ENCODE assay signal across 8 cellular contexts in the genomic region with DNA sequence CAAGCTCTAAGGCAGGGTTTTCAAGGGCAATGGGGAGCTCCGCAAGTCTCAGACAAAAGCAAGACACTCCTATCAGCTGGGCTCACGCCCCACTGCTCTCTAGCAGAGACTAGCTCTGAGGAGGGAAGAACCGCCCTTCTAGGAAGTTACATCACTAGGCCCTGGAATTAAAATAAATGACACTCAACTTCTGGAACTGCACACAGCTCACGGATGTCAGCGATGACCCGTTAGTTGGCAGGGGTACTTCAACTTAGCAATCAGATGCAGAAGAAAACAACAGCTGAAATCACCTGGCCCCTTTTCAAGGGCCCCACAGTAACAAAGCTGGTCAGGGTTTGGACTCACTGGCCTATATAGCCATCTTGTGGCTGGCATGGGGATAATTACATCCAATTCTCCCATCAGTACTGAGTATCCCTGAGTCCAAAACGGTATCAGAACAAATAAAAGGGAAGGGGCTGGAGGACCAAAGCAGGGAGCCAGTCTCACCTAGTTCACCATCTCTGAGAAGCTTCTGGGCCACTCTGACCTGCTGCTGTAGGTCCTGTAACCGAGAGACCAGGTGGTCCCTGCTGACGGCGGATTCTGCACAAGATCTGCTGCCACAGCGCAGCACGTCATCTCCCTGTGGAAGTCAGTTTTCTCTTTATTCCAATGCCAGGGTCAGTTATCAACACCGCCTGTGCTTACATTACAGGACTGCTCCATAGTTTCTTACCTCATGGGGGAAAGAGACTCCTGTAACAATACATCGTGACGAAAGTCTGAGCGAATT. TPM values are rescaled to one million over a fixed set of nuclear protein-coding genes. Genes with fewer than 3 reads are reported as not detected.
DNase-seq lines count a peak whose midpoint lies in the region; ATAC-seq, FAIRE-seq and TF ChIP-seq lines count a peak whose summit lies in the region.

No MANE protein-coding gene starts in this region.

- FAIRE-seq in small intestine (lab: Jason Lieb, UNC) (no peak), H54 (lab: Jason Lieb, UNC) (no peak)

- 61 to 67% methylated on average over 15 to 16 of the region's 16 CpGs for WGBS in body of pancreas, 2 donors
- 60 to 73% (median 71%) methylated on average over 16 of the region's 16 CpGs for WGBS in small intestine, 3 donors

- H3K9me3 ChIP-seq in body of pancreas: no peaks in the 10 kb centered on the region
- no peaks in the 10 kb centered on the region for H3K9me3 ChIP-seq in small intestine (ENCODE audit: control insufficient read depth, low read depth)

- H3K4me3 ChIP-seq in body of pancreas (no peak overlapping the region), small intestine (ENCODE audit: low read depth in 1 of 2, low read length in 2 of 2) (no peak overlapping the region)

- peak in 6 of 7 experiments; percentile 28 to 67 (median 43) for TF ChIP-seq CTCF in body of pancreas (IDR thresholded peaks at IDR 0.05)

- peak in 2 of 3 donors; percentile 22 to 30 for TF ChIP-seq POLR2A in body of pancreas (IDR thresholded peaks at IDR 0.05)
- TF ChIP-seq POLR2A in H54 (IDR thresholded peaks at IDR 0.05; ENCODE audit: low read depth, low read length): no peak

- H3K27me3 ChIP-seq in body of pancreas (no peaks in the 10 kb centered on the region), small intestine (ENCODE audit: control insufficient read depth in 2 of 2, insufficient read depth in 2 of 2, low read length in 2 of 2) (no peaks in the 10 kb centered on the region)

- ATAC-seq in body of pancreas (peak; percentile 48), HG03175 (IDR thresholded peaks at IDR 0.05; ENCODE audit: unreplicated experiment) (no peak)

- intact Hi-C loops in body of pancreas (cut with DNase I): no loop called here

- H3K36me3 ChIP-seq in body of pancreas (replicated peaks in 1 of 2; ENCODE audit: insufficient read depth in 1 of 2, low read depth in 2 of 2) (peaks cover 0 to 6% of the 10 kb centered on the region in 2 donors), small intestine (ENCODE audit: control insufficient read depth in 2 of 2, insufficient read depth in 2 of 2, low read length in 2 of 2) (no peaks in the 10 kb centered on the region)

- H3K27ac ChIP-seq in body of pancreas (peak overlapping the region; percentile 35 to 78 (median 54)), small intestine (ENCODE audit: low read depth in 1 of 2, low read length in 1 of 2) (peak overlapping the region; percentile 77 to 99)

- H3K4me1 ChIP-seq in body of pancreas (no peaks in the 10 kb centered on the region), small intestine (ENCODE audit: control insufficient read depth in 2 of 2, insufficient read depth in 1 of 2, low read depth in 1 of 2, low read length in 1 of 2) (peaks cover 2 to 6% of the 10 kb centered on the region in 2 donors)

- DNase-seq in NCI-H146 (lab: John Stamatoyannopoulos, UW) (peak; percentile 42), NCI-H146 treated with DMSO at 0.1 percent for 48 hours (lab: John Stamatoyannopoulos, UW; ENCODE audit: unreplicated experiment) (no peak), NCI-H1105 treated with DMSO at 0.1 percent for 48 hours (lab: John Stamatoyannopoulos, UW) (peak; percentile 9), body of pancreas (peak; percentile 51 to 77 (median 62)), iPS-NIHi7 (ENCODE audit: extremely low spot score) (peak; percentile 76), small intestine (peak; percentile 36), H54 (ENCODE audit: insufficient read length, low spot score) (no peak)

RNA-seq across cellular contexts. Expression of gene SERPINF1, which starts 22.2 kb away (rescaled TPM):
- 100 to 1,000 TPM; 146 to 194 TPM for total RNA-seq in body of pancreas
- polyA plus RNA-seq in small intestine: 100 to 1,000 TPM in 1 of 3 donors, 10 to 100 TPM in 1, 1 to 10 TPM in 1; 7.2 to 118 (median 20.8) TPM

RNA-seq across cellular contexts. Expression of gene SERPINF2, which starts 41.4 kb away (rescaled TPM):
- 1 to 10 TPM; 5.9 to 8.8 TPM for total RNA-seq in body of pancreas
- 1 to 10 TPM in 2 of 3 donors, under 1 TPM in 1; 0.89 to 4.5 (median 1.6) TPM for polyA plus RNA-seq in small intestine

RNA-seq across cellular contexts. Expression of gene SMYD4, which starts 45.7 kb away (rescaled TPM):
- total RNA-seq in body of pancreas: 1 to 10 TPM; 4.0 to 7.0 TPM
- polyA plus RNA-seq in small intestine: 1 to 10 TPM; 5.1 to 8.3 (median 6.3) TPM

RNA-seq across cellular contexts. Expression of gene RPA1, which starts 45.8 kb away (rescaled TPM):
- total RNA-seq in body of pancreas: 10 to 100 TPM in 1 of 2 donors, 1 to 10 TPM in 1; 8.9 to 11.9 TPM
- 10 to 100 TPM; 21.2 to 32.5 (median 22.2) TPM for polyA plus RNA-seq in small intestine

RNA-seq across cellular contexts. Expression of gene WDR81, which starts 59.5 kb away (rescaled TPM):
- 10 to 100 TPM; 15.6 to 31.6 TPM for total RNA-seq in body of pancreas
- 10 to 100 TPM; 14.6 to 18.0 (median 14.8) TPM for polyA plus RNA-seq in small intestine

Comparison
In these comparisons a context has a peak if more than half of its experiments do, and no peak if none do; other contexts are left out.
1. DNase-seq: peak in NCI-H146 (single experiment), NCI-H1105 treated with DMSO at 0.1 percent for 48 hours (single experiment), body of pancreas (4 of 4), iPS-NIHi7 (single experiment) and small intestine (single experiment); none in NCI-H146 treated with DMSO at 0.1 percent for 48 hours (single experiment) and H54 (single experiment).